ENCODE assay signal across 8 cellular contexts in the genomic region with DNA sequence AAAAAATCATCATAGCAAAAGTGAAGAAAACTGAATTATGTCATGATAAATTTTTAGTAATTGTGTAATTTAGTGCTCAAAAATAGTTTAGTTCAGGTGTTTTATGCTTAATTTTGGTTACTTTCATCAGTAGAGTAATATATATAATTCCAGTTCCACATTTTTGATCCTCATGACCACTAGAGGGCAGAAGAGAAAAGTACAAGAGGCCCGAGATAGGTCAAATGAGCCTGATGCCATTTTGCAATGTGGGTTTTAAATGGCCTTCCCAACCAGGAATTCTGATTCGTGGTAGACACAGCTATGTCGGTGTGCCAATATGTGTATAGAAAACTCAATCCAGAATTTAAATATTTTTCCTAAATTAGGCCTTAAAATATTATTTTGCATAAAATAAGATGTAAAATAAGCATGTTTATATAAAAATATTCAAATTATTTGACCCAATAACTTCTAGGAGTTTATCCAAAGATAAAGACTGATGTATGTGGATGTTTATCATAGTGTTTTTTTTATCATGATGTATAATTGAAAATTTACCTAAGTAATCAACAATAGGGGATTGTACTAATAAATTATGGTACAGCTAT.
DNase-seq lines count a peak whose midpoint lies in the region; ATAC-seq and TF ChIP-seq lines count a peak whose summit lies in the region.

No MANE protein-coding gene starts in this region.

- no peak overlapping the region for H3K4me3 ChIP-seq in WERI-Rb-1 (ENCODE audit: low read depth, low read length)
- no peak overlapping the region for H3K4me3 ChIP-seq in prostate gland

- DNase-seq in COR-L47 (lab: John Stamatoyannopoulos, UW): peak; percentile 35
- DNase-seq in NCI-H2107 treated with DMSO at 0.1 percent for 48 hours (lab: John Stamatoyannopoulos, UW; ENCODE audit: unreplicated experiment): peak; percentile 76
- peak; percentile 43 for DNase-seq in WERI-Rb-1
- peak; percentile 60 for DNase-seq in globus pallidus (ENCODE audit: low spot score)
- peak; percentile 51 for DNase-seq in prostate gland (ENCODE audit: low spot score)
- no peak for DNase-seq in activated CD4-positive, alpha-beta T cell treated with anti-CD3 and anti-CD28 coated beads for 36 hours

- H3K27me3 ChIP-seq in WERI-Rb-1 (ENCODE audit: insufficient read depth, low read depth, severe bottlenecking): no peaks in the 10 kb centered on the region
- no peaks in the 10 kb centered on the region for H3K27me3 ChIP-seq in prostate gland (replicated peaks; ENCODE audit: insufficient read depth)

- no peaks in the 10 kb centered on the region for H3K4me1 Mint-ChIP-seq in activated CD4-positive, alpha-beta T cell treated with anti-CD3 and anti-CD28 coated beads for 36 hours

- H3K4me3 Mint-ChIP-seq in activated CD4-positive, alpha-beta T cell treated with anti-CD3 and anti-CD28 coated beads for 36 hours: no peak overlapping the region

- H3K27ac ChIP-seq in WERI-Rb-1 (no peak overlapping the region), prostate gland (no peak overlapping the region)

- no peak overlapping the region for H3K27ac Mint-ChIP-seq in activated CD4-positive, alpha-beta T cell treated with anti-CD3 and anti-CD28 coated beads for 36 hours

- CTCF ChIA-PET in activated CD4-positive, alpha-beta T cell treated with anti-CD3 and anti-CD28 coated beads for 36 hours (lab: Charles Lee): interaction anchor here (0.6 to 4.3 kb wide), 12 partner anchors 9 to 355 kb away, joined by 3 to 43 read pairs (median 3); no protein-coding TSS in a partner anchor

- TF ChIP-seq POLR2A in prostate gland (IDR thresholded peaks at IDR 0.05): no peak

- H3K9me3 ChIP-seq in WERI-Rb-1 (ENCODE audit: severe bottlenecking) (no peaks in the 10 kb centered on the region), prostate gland (no peaks in the 10 kb centered on the region)

- H3K36me3 Mint-ChIP-seq in activated CD4-positive, alpha-beta T cell treated with anti-CD3 and anti-CD28 coated beads for 36 hours (ENCODE audit: low read depth): no peaks in the 10 kb centered on the region

- H3K27me3 Mint-ChIP-seq in activated CD4-positive, alpha-beta T cell treated with anti-CD3 and anti-CD28 coated beads for 36 hours: no peaks in the 10 kb centered on the region

- POLR2A ChIA-PET in activated CD4-positive, alpha-beta T cell treated with anti-CD3 and anti-CD28 coated beads for 36 hours (lab: Charles Lee): no interaction called here

- TF ChIP-seq CTCF in WERI-Rb-1 (IDR thresholded peaks at IDR 0.05; ENCODE audit: low read depth, low read length) (peak; percentile 42), prostate gland (IDR thresholded peaks at IDR 0.05) (peak; percentile 48 to 79 (median 74))

- ATAC-seq in GM21390 (IDR thresholded peaks at IDR 0.05; ENCODE audit: unreplicated experiment) (peak; percentile 53), GM19328 (IDR thresholded peaks at IDR 0.05; ENCODE audit: unreplicated experiment) (no peak)
- ATAC-seq in activated CD4-positive, alpha-beta T cell treated with anti-CD3 and anti-CD28 coated beads for 36 hours: no peak

- H3K9me3 Mint-ChIP-seq in activated CD4-positive, alpha-beta T cell treated with anti-CD3 and anti-CD28 coated beads for 36 hours (ENCODE audit: low read depth): no peaks in the 10 kb centered on the region

- 4% methylated on average over 3 of the region's 3 CpGs for WGBS in prostate gland

- intact Hi-C loops in prostate gland (cut with DNase I): loop anchor here (2.0 to 5.0 kb wide), 3 partner anchors 76 to 356 kb away; no protein-coding TSS in a partner anchor
- intact Hi-C loops in activated CD4-positive, alpha-beta T cell treated with anti-CD3 and anti-CD28 coated beads for 36 hours (cut with DNase I, micrococcal nuclease): loop anchor here (1.0 to 5.0 kb wide), 6 partner anchors 76 to 356 kb away; a partner anchor contains a TSS

- no peaks in the 10 kb centered on the region for H3K36me3 ChIP-seq in WERI-Rb-1
- H3K36me3 ChIP-seq in prostate gland: no peaks in the 10 kb centered on the region

- no peaks in the 10 kb centered on the region for H3K4me1 ChIP-seq in prostate gland (replicated peaks)
